1 cellular context compared by ENCODE assay signal in genomic region chr19:21835429-21835809, GRCh38.
A peak's percentile ranks its signal among the peaks of the same experiment; 100 is the strongest.
TF ChIP-seq lines count a peak whose summit lies in the region.

No MANE protein-coding gene starts in this region.

TF ChIP-seq in HepG2, 621 proteins besides CTCF, POLR2A, EP300 and RAD21 (continued from another document):
- TF ChIP-seq ZNF407 (CRISPR knock-in tag; IDR thresholded peaks at IDR 0.05; ENCODE audit: not compliant biosample characterization): no peak
- TF ChIP-seq ZNF460 (CRISPR knock-in tag; IDR thresholded peaks at IDR 0.05; ENCODE audit: borderline replicate concordance): peak; percentile 82; the same call in 1 of the 2 replicates
- no peak for TF ChIP-seq ZNF652 (CRISPR knock-in tag; IDR thresholded peaks at IDR 0.05; ENCODE audit: borderline replicate concordance, low read depth)
- TF ChIP-seq PLRG1 (conservative IDR thresholded peaks at IDR 0.05): no peak
- TF ChIP-seq ELF3 (CRISPR knock-in tag; IDR thresholded peaks at IDR 0.05): no peak
- no peak for TF ChIP-seq ZNF672 (CRISPR knock-in tag; IDR thresholded peaks at IDR 0.05)
- TF ChIP-seq TFDP1 (CRISPR knock-in tag; IDR thresholded peaks at IDR 0.05; ENCODE audit: borderline replicate concordance): no peak
- no peak for TF ChIP-seq IRF2 (CRISPR knock-in tag; IDR thresholded peaks at IDR 0.05)
- TF ChIP-seq ZNF335 (CRISPR knock-in tag; IDR thresholded peaks at IDR 0.05): no peak
- 0 out of 2 replicates have a peak, but pooled peaks have one; percentile 8 for TF ChIP-seq ARNT2 (CRISPR knock-in tag; IDR thresholded peaks at IDR 0.05; ENCODE audit: low read depth)
